1 cellular context compared by ENCODE assay signal in genomic region chr20:47307569-47307968, GRCh38.
TF ChIP-seq lines count a peak whose summit lies in the region.

No MANE protein-coding gene starts in this region.

TF ChIP-seq in K562, 482 proteins besides CTCF, POLR2A, EP300 and RAD21:
- peak; percentile 27; the same call in 1 of the 2 replicates for TF ChIP-seq CEBPB (tag; IDR thresholded peaks at IDR 0.05)
- TF ChIP-seq ZBTB11 (CRISPR knock-in tag; IDR thresholded peaks at IDR 0.05): peak in 1 of 3 experiments; percentile 85; a peak in 1 of 6 replicates
- TF ChIP-seq ZBTB33 (CRISPR knock-in tag; IDR thresholded peaks at IDR 0.05): 0 out of 2 replicates have a peak, but pooled peaks have one; percentile 13
